In genomic region chr3:125058959-125059358, GRCh38 we compare ENCODE assay signal across 25 cellular contexts.
"Had no signal": no experiment of that assay in that cellular context is flagged by ENCODE, and none has a peak within 500 bp of the region (broad histone marks: within the 10 kb centered on the region; RNA-seq: fewer than 3 reads in every experiment).

No MANE protein-coding gene starts in this region.

- H3K9me3 Mint-ChIP-seq: activated naive CD8-positive, alpha-beta T cell treated with anti-CD3 and anti-CD28 coated beads for 36 hours; activated T-helper 1 cell treated with anti-CD3 and anti-CD28 coated beads, Interleukin-12 subunit alpha, Interleukin-12 subunit beta, Interleukin-2, Interleukin-4 antibody, amounts not matched to agents 30 ng/mL and 10 ng/mL and 1 ng/mL, durations not matched to agents 14 hours and 24 hours and 36 hours; central memory CD8-positive, alpha-beta T cell; immature natural killer cell; memory B cell; naive thymus-derived CD4-positive, alpha-beta T cell; stimulated activated naive CD8-positive, alpha-beta T cell treated with anti-CD3 and anti-CD28 coated beads, Interleukin-15, Interleukin-2, amounts not matched to agents 100 ng/mL and 50 ng/mL, for 24 hours; T-helper 1 cell treated with Interleukin-12 subunit alpha and Interleukin-12 subunit beta and Interleukin-4 antibody, amounts not matched to agents 30 μg/mL and 1 μg/mL, for 36 hours had no signal

- H3K27ac Mint-ChIP-seq: activated naive CD8-positive, alpha-beta T cell treated with anti-CD3 and anti-CD28 coated beads for 36 hours; activated T-helper 1 cell treated with anti-CD3 and anti-CD28 coated beads, Interleukin-12 subunit alpha, Interleukin-12 subunit beta, Interleukin-2, Interleukin-4 antibody, amounts not matched to agents 30 ng/mL and 10 ng/mL and 1 ng/mL, durations not matched to agents 14 hours and 24 hours and 36 hours; brain; immature natural killer cell; memory B cell; neural progenitor cell; stimulated activated naive CD8-positive, alpha-beta T cell treated with anti-CD3 and anti-CD28 coated beads, Interleukin-15, Interleukin-2, amounts not matched to agents 100 ng/mL and 50 ng/mL, for 24 hours; T-helper 1 cell treated with Interleukin-12 subunit alpha and Interleukin-12 subunit beta and Interleukin-4 antibody, amounts not matched to agents 30 μg/mL and 1 μg/mL, for 36 hours had no signal

- H3K36me3 Mint-ChIP-seq: brain, memory B cell had no signal

- H3K9me3 ChIP-seq: gastrocnemius medialis, heart left ventricle, prostate gland, suprapubic skin, transverse colon had no signal

- FAIRE-seq: endometrium, small intestine had no signal

- H3K27me3 ChIP-seq: gastrocnemius medialis, heart left ventricle, suprapubic skin had no signal

- H3K4me1 ChIP-seq: prostate gland had no signal

- H3K27ac ChIP-seq: coronary artery, neural progenitor cell, prostate gland, suprapubic skin had no signal

- ATAC-seq: gastrocnemius medialis; heart left ventricle; left ventricle myocardium superior; naive thymus-derived CD4-positive, alpha-beta T cell; right cardiac atrium had no signal

- H3K36me3 ChIP-seq: gastrocnemius medialis, heart left ventricle, neural progenitor cell, prostate gland, suprapubic skin, transverse colon had no signal

- DNase-seq: activated CD4-positive, alpha-beta T cell treated with anti-CD3 and anti-CD28 coated beads, Interleukin-2, amount 50 U/mL, for 4 hours; activated naive CD8-positive, alpha-beta T cell treated with anti-CD3 and anti-CD28 coated beads for 36 hours; amniotic stem cell; erythroblast; gastrocnemius medialis; heart left ventricle; immature natural killer cell; left ventricle myocardium superior; naive thymus-derived CD4-positive, alpha-beta T cell; right cardiac atrium; stimulated activated CD4-positive, alpha-beta T cell treated with anti-CD3 and anti-CD28 coated beads, Interleukin-15, amount 100 ng/mL, for 24 hours; stimulated activated CD4-positive, alpha-beta T cell treated with anti-CD3 and anti-CD28 coated beads, Interleukin-2, amount 100 ng/mL, for 48 hours; transverse colon had no signal

- H3K4me2 ChIP-seq: neural progenitor cell had no signal

- H3K4me3 ChIP-seq: coronary artery, gastrocnemius medialis, heart left ventricle, neural progenitor cell, prostate gland, suprapubic skin, transverse colon had no signal

- H3K9ac ChIP-seq: neural progenitor cell had no signal

- H2AFZ ChIP-seq: neural progenitor cell had no signal

- H3K4me3 Mint-ChIP-seq: activated naive CD8-positive, alpha-beta T cell treated with anti-CD3 and anti-CD28 coated beads for 36 hours; activated T-helper 1 cell treated with anti-CD3 and anti-CD28 coated beads, Interleukin-12 subunit alpha, Interleukin-12 subunit beta, Interleukin-2, Interleukin-4 antibody, amounts not matched to agents 30 ng/mL and 10 ng/mL and 1 ng/mL, durations not matched to agents 14 hours and 24 hours and 36 hours; brain; central memory CD8-positive, alpha-beta T cell; immature natural killer cell; memory B cell; naive thymus-derived CD4-positive, alpha-beta T cell; neural progenitor cell; stimulated activated naive CD8-positive, alpha-beta T cell treated with anti-CD3 and anti-CD28 coated beads, Interleukin-15, Interleukin-2, amounts not matched to agents 100 ng/mL and 50 ng/mL, for 24 hours; T-helper 1 cell treated with Interleukin-12 subunit alpha and Interleukin-12 subunit beta and Interleukin-4 antibody, amounts not matched to agents 30 μg/mL and 1 μg/mL, for 36 hours had no signal
